ENCODE assay signal across 32 cellular contexts in genomic region chr1:157162345-157162744, GRCh38. TPM values are rescaled to one million over a fixed set of nuclear protein-coding genes. Genes with fewer than 3 reads are reported as not detected.
DNase-seq lines count a peak whose midpoint lies in the region; FAIRE-seq and TF ChIP-seq lines count a peak whose summit lies in the region.
"Had no signal": no experiment of that assay in that cellular context is flagged by ENCODE, and none has a peak within 500 bp of the region (broad histone marks: within the 10 kb centered on the region; RNA-seq: fewer than 3 reads in every experiment).

No MANE protein-coding gene starts in this region.

- intact Hi-C loops in posterior vena cava (cut with DNase I): no loop called here

- H3K27ac ChIP-seq in HUES6 (ENCODE audit: low read depth, low read length) (peak overlapping the region; percentile 78), coronary artery (no peak overlapping the region), smooth muscle cell (ENCODE audit: low read depth) (peak overlapping the region; percentile 35)
- H3K27ac ChIP-seq: gastroesophageal sphincter, pancreas, thoracic aorta, VCaP had no signal

- H3K36me3 ChIP-seq in HUES6 (ENCODE audit: control insufficient read depth, insufficient read depth, low read length): no peaks in the 10 kb centered on the region
- H3K36me3 ChIP-seq in smooth muscle cell (ENCODE audit: low read depth): no peaks in the 10 kb centered on the region
- H3K36me3 ChIP-seq: BE2C, gastroesophageal sphincter, pancreas, thoracic aorta had no signal

- H3K4me3 ChIP-seq in HUES6 (ENCODE audit: low read depth, low read length) (0 out of 2 replicates have a peak overlapping the region, but pooled peaks have one; percentile 7), coronary artery (no peak overlapping the region), smooth muscle cell (no peak overlapping the region)
- H3K4me3 ChIP-seq: gastroesophageal sphincter, pancreas, thoracic aorta had no signal

- TF ChIP-seq CTCF in coronary artery (IDR thresholded peaks at IDR 0.05) (no peak), smooth muscle cell (IDR thresholded peaks at IDR 0.05; ENCODE audit: borderline replicate concordance, insufficient read depth, poor library complexity, severe bottlenecking) (no peak)

- H3K9me3 ChIP-seq in HUES6 (ENCODE audit: control insufficient read depth, insufficient read depth, low read depth, low read length): no peaks in the 10 kb centered on the region
- no peaks in the 10 kb centered on the region for H3K9me3 ChIP-seq in smooth muscle cell (replicated peaks; ENCODE audit: low read depth)
- H3K9me3 ChIP-seq: BE2C, gastroesophageal sphincter, pancreas, thoracic aorta had no signal

- H3K9ac ChIP-seq in HUES6 (ENCODE audit: low read length): peak overlapping the region; percentile 67
- H3K9ac ChIP-seq in smooth muscle cell (ENCODE audit: low read depth): no peak overlapping the region

- FAIRE-seq in urothelium cell line (lab: Jason Lieb, UNC): no peak
- FAIRE-seq: bronchial epithelial cell, HTR-8/SVneo, kidney, pancreas had no signal

- WGBS in smooth muscle cell (ENCODE audit: low lambda C conversion rate): 52% methylated on average over 4 of the region's 4 CpGs

- no peaks in the 10 kb centered on the region for H3K79me2 ChIP-seq in smooth muscle cell (ENCODE audit: low read depth)

- H3F3A ChIP-seq in smooth muscle cell (ENCODE audit: low read depth): peaks cover 5% of the 10 kb centered on the region

- peak overlapping the region; percentile 53 for H3K4me2 ChIP-seq in smooth muscle cell

- DNase-seq in coronary artery (ENCODE audit: low spot score) (peak; percentile 33), islet precursor cell (peak; percentile 66), smooth muscle cell (lab: John Stamatoyannopoulos, UW; ENCODE audit: unreplicated experiment) (no peak), urothelium cell line (ENCODE audit: low spot score) (no peak), NCI-H345 (lab: John Stamatoyannopoulos, UW) (no peak), NOMO-1 treated with DMSO at 0.1 percent for 48 hours (lab: John Stamatoyannopoulos, UW; ENCODE audit: unreplicated experiment) (no peak), posterior vena cava (ENCODE audit: low spot score) (no peak)
- DNase-seq: activated CD4-positive, alpha-beta T cell treated with anti-CD3 and anti-CD28 coated beads for 48 hours; activated gamma-delta T cell; activated naive CD8-positive, alpha-beta T cell treated with anti-CD3 and anti-CD28 coated beads, Interleukin-2, amount 10 ng/mL, durations not matched to agents 7 days and 5 days; activated T-cell treated with anti-CD3 and anti-CD28 coated beads, Interleukin-2, amount 50 U/mL, for 4 hours; aorta; BE2C; CD8-positive, alpha-beta T cell; hippocampal formation; Karpas-422; kidney; NCI-H1417 treated with DMSO at 0.1 percent for 48 hours; NCI-H2081 treated with DMSO at 0.1 percent for 48 hours; NCI-H748 treated with DMSO at 0.1 percent for 48 hours; nephron progenitor cell; pancreas; retina; SIG-M5; stimulated activated CD4-positive, alpha-beta T cell treated with anti-CD3 and anti-CD28 coated beads, Interleukin-1b, Interleukin-23, amount 100 ng/mL, for 48 hours; SW 1271 had no signal

- no peaks in the 10 kb centered on the region for H3K27me3 ChIP-seq in HUES6 (ENCODE audit: control insufficient read depth, insufficient read depth, low read length)
- no peaks in the 10 kb centered on the region for H3K27me3 ChIP-seq in smooth muscle cell (ENCODE audit: low read depth)
- H3K27me3 ChIP-seq: BE2C, pancreas had no signal

- H2AFZ ChIP-seq in smooth muscle cell (ENCODE audit: low read depth): no peak overlapping the region

- H3K4me1 ChIP-seq in HUES6 (ENCODE audit: control insufficient read depth, insufficient read depth, low read length) (peaks cover 42% of the 10 kb centered on the region), smooth muscle cell (ENCODE audit: low read depth) (peaks cover 15% of the 10 kb centered on the region)
- H3K4me1 ChIP-seq: BE2C, gastroesophageal sphincter, pancreas had no signal

- H4K20me1 ChIP-seq in smooth muscle cell (ENCODE audit: low read depth): no peaks in the 10 kb centered on the region

RNA-seq across cellular contexts. Expression of gene ETV3, which starts 24.1 kb away (rescaled TPM):
- 33.2 and 46.7 TPM in 2 replicates for total RNA-seq in smooth muscle cell
- polyA plus RNA-seq in smooth muscle cell: 11.4 and 15.4 TPM in 2 replicates
- total RNA-seq in posterior vena cava: 10 to 100 TPM; 25.6 to 28.1 TPM

Comparison
In these comparisons a context has a peak if more than half of its experiments do, and no peak if none do; other contexts are left out.
1. H3K27ac ChIP-seq: peak in HUES6 (single experiment) and smooth muscle cell (single experiment); none in coronary artery (0 of 2).
2. DNase-seq: peak in coronary artery (single experiment) and islet precursor cell (single experiment); none in smooth muscle cell (single experiment), urothelium cell line (single experiment), NCI-H345 (single experiment), NOMO-1 treated with DMSO at 0.1 percent for 48 hours (single experiment) and posterior vena cava (single experiment).